ENCODE assay signal across 1 cellular context in genomic region chr10:122267849-122268737, GRCh38.
A peak's percentile ranks its signal among the peaks of the same experiment; 100 is the strongest.
TF ChIP-seq lines count a peak whose summit lies in the region.

No MANE protein-coding gene starts in this region.

TF ChIP-seq in HepG2, 621 proteins besides CTCF, POLR2A, EP300 and RAD21 (continued from another document and continues in another):
- TF ChIP-seq REST (IDR thresholded peaks at IDR 0.05; ENCODE audit: borderline replicate concordance in 1 of 2, low read depth in 1 of 2, low read length in 2 of 2) (no peak), ZNF329 (CRISPR knock-in tag; IDR thresholded peaks at IDR 0.05; ENCODE audit: low read depth) (no peak), TP53 (CRISPR knock-in tag; conservative IDR thresholded peaks at IDR 0.05) (no peak), ARID4A (CRISPR knock-in tag; IDR thresholded peaks at IDR 0.05; ENCODE audit: borderline replicate concordance) (no peak), ZNF101 (CRISPR knock-in tag; IDR thresholded peaks at IDR 0.05; ENCODE audit: borderline replicate concordance, low read depth) (no peak), GFI1 (CRISPR knock-in tag; IDR thresholded peaks at IDR 0.05; ENCODE audit: borderline replicate concordance) (no peak), STAG1 (CRISPR knock-in tag; IDR thresholded peaks at IDR 0.05) (peak; percentile 71), E2F2 (CRISPR knock-in tag; IDR thresholded peaks at IDR 0.05; ENCODE audit: borderline replicate concordance) (no peak), RBM22 (optimal IDR thresholded peaks at IDR 0.05; ENCODE audit: low read length) (no peak), MED13 (CRISPR knock-in tag; IDR thresholded peaks at IDR 0.05) (no peak), GMEB1 (CRISPR knock-in tag; IDR thresholded peaks at IDR 0.05; ENCODE audit: borderline replicate concordance) (no peak), ZKSCAN8 (CRISPR knock-in tag; IDR thresholded peaks at IDR 0.05; ENCODE audit: borderline replicate concordance) (0 out of 2 replicates have a peak, but pooled peaks have one; percentile 34), EZH2 (conservative IDR thresholded peaks at IDR 0.05; ENCODE audit: low read depth, low read length) (no peak), MXD3 (CRISPR knock-in tag; IDR thresholded peaks at IDR 0.05) (no peak), ZFP36 (IDR thresholded peaks at IDR 0.05; ENCODE audit: borderline replicate concordance, low read depth, low read length, partially characterized antibody) (no peak), ZNF44 (CRISPR knock-in tag; IDR thresholded peaks at IDR 0.05) (no peak), ZNF530 (CRISPR knock-in tag; IDR thresholded peaks at IDR 0.05; ENCODE audit: low read depth) (no peak), KMT2B (CRISPR knock-in tag; IDR thresholded peaks at IDR 0.05) (no peak), ERF (CRISPR knock-in tag; IDR thresholded peaks at IDR 0.05) (0 out of 2 replicates have a peak, but pooled peaks have one; percentile 39), ZKSCAN5 (CRISPR knock-in tag; IDR thresholded peaks at IDR 0.05) (no peak), ZNF382 (CRISPR knock-in tag; IDR thresholded peaks at IDR 0.05; ENCODE audit: borderline replicate concordance) (no peak), HMGA1 (CRISPR knock-in tag; conservative IDR thresholded peaks at IDR 0.05) (no peak), AGO2 (optimal IDR thresholded peaks at IDR 0.05; ENCODE audit: low read depth, low read length) (no peak), ZBTB14 (CRISPR knock-in tag; IDR thresholded peaks at IDR 0.05) (no peak), ZNF30 (CRISPR knock-in tag; IDR thresholded peaks at IDR 0.05) (no peak), HDAC2 (CRISPR knock-in tag; IDR thresholded peaks at IDR 0.05) (no peak; the same call in 1 of the 2 replicates), PAXIP1 (CRISPR knock-in tag; conservative IDR thresholded peaks at IDR 0.05) (peak; percentile 60), SUZ12 (IDR thresholded peaks at IDR 0.05; ENCODE audit: low read depth, low read length) (no peak), ZNF496 (CRISPR knock-in tag; IDR thresholded peaks at IDR 0.05; ENCODE audit: insufficient replicate concordance) (no peak), ZNF7 (CRISPR knock-in tag; IDR thresholded peaks at IDR 0.05) (no peak), AHDC1 (CRISPR knock-in tag; IDR thresholded peaks at IDR 0.05; ENCODE audit: borderline replicate concordance) (no peak), ZFX (CRISPR knock-in tag; IDR thresholded peaks at IDR 0.05; ENCODE audit: low read depth) (peak; percentile 52; the same call in 1 of the 2 replicates), ZEB1 (IDR thresholded peaks at IDR 0.05; ENCODE audit: insufficient replicate concordance, low read depth) (peak; percentile 56), ZNF180 (CRISPR knock-in tag; IDR thresholded peaks at IDR 0.05; ENCODE audit: borderline replicate concordance, low read depth) (no peak), BATF2 (CRISPR knock-in tag; IDR thresholded peaks at IDR 0.05) (no peak), SNRNP70 (IDR thresholded peaks at IDR 0.05; ENCODE audit: low read depth, low read length) (no peak), ZNF20 (CRISPR knock-in tag; IDR thresholded peaks at IDR 0.05) (no peak), HES4 (CRISPR knock-in tag; IDR thresholded peaks at IDR 0.05; ENCODE audit: borderline replicate concordance) (no peak)
